In genomic region chr2:218166791-218167190, GRCh38 we compare ENCODE assay signal across 13 cellular contexts. TPM values are rescaled to one million over a fixed set of nuclear protein-coding genes. Genes with fewer than 3 reads are reported as not detected.
DNase-seq lines count a peak whose midpoint lies in the region; ATAC-seq and TF ChIP-seq lines count a peak whose summit lies in the region.
"Had no signal": no experiment of that assay in that cellular context is flagged by ENCODE, and none has a peak within 500 bp of the region (broad histone marks: within the 10 kb centered on the region; RNA-seq: fewer than 3 reads in every experiment).

CXCR1 (minus strand) TSS chr2:218166962; CDS start chr2:218165211, 1,751 bp downstream.

- H3K4me1 Mint-ChIP-seq in activated CD4-positive, alpha-beta T cell treated with anti-CD3 and anti-CD28 coated beads, Interleukin-2, amount 10 ng/mL, durations not matched to agents 7 days and 5 days: peaks cover 32% of the 10 kb centered on the region
- H3K4me1 Mint-ChIP-seq: brain, neural progenitor cell had no signal

- H3K27ac Mint-ChIP-seq in activated CD4-positive, alpha-beta T cell treated with anti-CD3 and anti-CD28 coated beads, Interleukin-2, amount 10 ng/mL, durations not matched to agents 7 days and 5 days: peak within 1 kb of the TSS; percentile 84
- H3K27ac Mint-ChIP-seq: brain, neural progenitor cell had no signal

- TF ChIP-seq CTCF in GM10266 (IDR thresholded peaks at IDR 0.05; ENCODE audit: control insufficient read depth, insufficient read depth, low read depth, missing control alignments): no peak

- peaks cover 33% of the 10 kb centered on the region for H3K27me3 Mint-ChIP-seq in activated CD4-positive, alpha-beta T cell treated with anti-CD3 and anti-CD28 coated beads, Interleukin-2, amount 10 ng/mL, durations not matched to agents 7 days and 5 days

- H3K4me3 Mint-ChIP-seq in activated CD4-positive, alpha-beta T cell treated with anti-CD3 and anti-CD28 coated beads, Interleukin-2, amount 10 ng/mL, durations not matched to agents 7 days and 5 days: peak within 1 kb of the TSS; percentile 47
- H3K4me3 Mint-ChIP-seq: brain, neural progenitor cell had no signal

- DNase-seq in activated CD4-positive, CD25-positive, alpha-beta regulatory T cell treated with anti-CD3 and anti-CD28 coated beads, Interleukin-2, amount 50 U/mL, for 16 hours (ENCODE audit: low read depth, low spot score): peak; percentile 15
- no peak for DNase-seq in activated CD4-positive, CD25-positive, alpha-beta regulatory T cell treated with anti-CD3 and anti-CD28 coated beads, Interleukin-2, amount 50 U/mL, for 72 hours
- peak; percentile 58 for DNase-seq in activated CD4-positive, alpha-beta T cell treated with anti-CD3 and anti-CD28 coated beads, Interleukin-2, amount 10 ng/mL, durations not matched to agents 7 days and 5 days
- DNase-seq in effector CD4-positive, alpha-beta T cell: peak; percentile 7
- DNase-seq in stimulated activated naive CD8-positive, alpha-beta T cell treated with anti-CD3 and anti-CD28 coated beads, Interleukin-15, Interleukin-2, amounts not matched to agents 100 U/mL and 50 U/mL, for 24 hours: peak; percentile 6
- no peak for DNase-seq in GM10266 (ENCODE audit: extremely low spot score)
- DNase-seq in OCI-M2 (lab: John Stamatoyannopoulos, UW; ENCODE audit: unreplicated experiment): no peak

- CTCF ChIA-PET in activated CD4-positive, alpha-beta T cell treated with anti-CD3 and anti-CD28 coated beads, Interleukin-2, amount 10 ng/mL, durations not matched to agents 7 days and 5 days (lab: Charles Lee): interaction anchor here (1.1 to 2.0 kb wide), 3 partner anchors 13 to 64 kb away, joined by 3 to 8 read pairs (median 3); no protein-coding TSS in a partner anchor

- H3K9me3 Mint-ChIP-seq in activated CD4-positive, alpha-beta T cell treated with anti-CD3 and anti-CD28 coated beads, Interleukin-2, amount 10 ng/mL, durations not matched to agents 7 days and 5 days: no peaks in the 10 kb centered on the region
- H3K9me3 Mint-ChIP-seq: brain, neural progenitor cell had no signal

- peaks cover 3% of the 10 kb centered on the region for H3K36me3 Mint-ChIP-seq in activated CD4-positive, alpha-beta T cell treated with anti-CD3 and anti-CD28 coated beads, Interleukin-2, amount 10 ng/mL, durations not matched to agents 7 days and 5 days (ENCODE audit: low read depth)
- H3K36me3 Mint-ChIP-seq: brain, neural progenitor cell had no signal

- POLR2A ChIA-PET in activated CD4-positive, alpha-beta T cell treated with anti-CD3 and anti-CD28 coated beads, Interleukin-2, amount 10 ng/mL, durations not matched to agents 7 days and 5 days (lab: Charles Lee): no interaction called here

- ATAC-seq in stimulated activated naive CD8-positive, alpha-beta T cell treated with anti-CD3 and anti-CD28 coated beads, Interleukin-15, Interleukin-2, amounts not matched to agents 100 U/mL and 50 U/mL, for 24 hours: peak; percentile 70
- ATAC-seq in GM18861 (IDR thresholded peaks at IDR 0.05; ENCODE audit: unreplicated experiment): no peak
- ATAC-seq: A549, gastroesophageal sphincter, Right ventricle myocardium inferior had no signal

RNA-seq across cellular contexts. Expression of gene CXCR1, which starts in this region (rescaled TPM):
- 1 to 10 TPM in 1 of 2 experiments, under 1 TPM in 1; 0.99 to 1.1 TPM for total RNA-seq in activated CD4-positive, alpha-beta T cell treated with anti-CD3 and anti-CD28 coated beads, Interleukin-2, amount 10 ng/mL, durations not matched to agents 7 days and 5 days

Comparison
In these comparisons a context has a peak if more than half of its experiments do, and no peak if none do; other contexts are left out.
1. DNase-seq: peak in activated CD4-positive, CD25-positive, alpha-beta regulatory T cell treated with anti-CD3 and anti-CD28 coated beads, Interleukin-2, amount 50 U/mL, for 16 hours (single experiment), activated CD4-positive, alpha-beta T cell treated with anti-CD3 and anti-CD28 coated beads, Interleukin-2, amount 10 ng/mL, durations not matched to agents 7 days and 5 days (single experiment), effector CD4-positive, alpha-beta T cell (single experiment) and stimulated activated naive CD8-positive, alpha-beta T cell treated with anti-CD3 and anti-CD28 coated beads, Interleukin-15, Interleukin-2, amounts not matched to agents 100 U/mL and 50 U/mL, for 24 hours (single experiment); none in activated CD4-positive, CD25-positive, alpha-beta regulatory T cell treated with anti-CD3 and anti-CD28 coated beads, Interleukin-2, amount 50 U/mL, for 72 hours (single experiment), GM10266 (single experiment) and OCI-M2 (single experiment).